14 cellular contexts compared by ENCODE assay signal in the genomic region with DNA sequence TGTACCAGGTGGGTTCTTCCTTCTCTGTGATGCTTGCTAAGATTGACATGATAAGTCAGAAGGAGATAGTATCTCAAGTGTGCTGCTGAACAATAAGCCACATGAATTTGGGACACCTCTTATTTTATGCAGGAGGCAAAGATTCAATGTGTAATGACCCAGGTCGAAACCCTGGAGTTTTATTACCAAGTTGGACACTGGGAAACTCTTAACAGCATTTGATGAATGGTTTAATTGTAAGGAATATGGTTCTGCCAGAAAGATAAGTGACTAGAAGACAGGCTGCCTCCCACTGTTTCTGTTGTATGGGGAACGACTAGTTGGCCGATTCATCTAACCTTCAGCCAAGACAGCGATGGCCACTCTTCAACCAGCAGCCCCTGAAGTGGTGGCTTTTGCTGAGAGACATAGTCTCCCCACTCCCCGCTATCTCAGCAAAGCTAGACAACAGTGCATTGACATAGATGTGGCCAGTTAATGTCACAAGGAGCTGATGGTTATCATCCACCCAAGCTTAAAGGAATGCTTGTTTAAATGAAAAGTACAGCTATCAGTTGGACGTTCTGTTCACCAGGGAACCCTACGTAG.
DNase-seq lines count a peak whose midpoint lies in the region; TF ChIP-seq lines count a peak whose summit lies in the region.
"Had no signal": no experiment of that assay in that cellular context is flagged by ENCODE, and none has a peak within 500 bp of the region (broad histone marks: within the 10 kb centered on the region; RNA-seq: fewer than 3 reads in every experiment).

No MANE protein-coding gene starts in this region.

- in situ Hi-C loops in GM13976 (cut with MboI; ENCODE audit: low sequenced_read_pairs, unreplicated experiment) = no loop called here

- H3K27ac Mint-ChIP-seq in activated naive CD4-positive, alpha-beta T cell treated with anti-CD3 and anti-CD28 coated beads for 36 hours = no peak overlapping the region
- H3K27ac Mint-ChIP-seq: B cell; CD4-positive, alpha-beta T cell had no signal

- CTCF ChIA-PET in activated naive CD4-positive, alpha-beta T cell treated with anti-CD3 and anti-CD28 coated beads for 36 hours (lab: Charles Lee) = interaction anchor here (0.6 kb wide), 1 partner anchor 376 kb away, joined by 5 read pairs; no protein-coding TSS in a partner anchor

- H3K4me3 Mint-ChIP-seq in activated naive CD4-positive, alpha-beta T cell treated with anti-CD3 and anti-CD28 coated beads for 36 hours = no peak overlapping the region
- H3K4me3 Mint-ChIP-seq: B cell; CD4-positive, alpha-beta T cell; H9 had no signal

- peak; percentile 10 to 95 (median 60) for DNase-seq in NCI-H1417 (lab: John Stamatoyannopoulos, UW)
- no peak for DNase-seq in NCI-H1417 treated with DMSO at 0.1 percent for 48 hours (lab: John Stamatoyannopoulos, UW)
- DNase-seq in OCI-M1 (lab: John Stamatoyannopoulos, UW) = peak; percentile 95
- DNase-seq in islet precursor cell = peak; percentile 57
- DNase-seq in SIG-M5 (lab: John Stamatoyannopoulos, UW) = no peak
- DNase-seq in EL = no peak
- DNase-seq in activated naive CD4-positive, alpha-beta T cell treated with anti-CD3 and anti-CD28 coated beads for 36 hours = no peak
- no peak for DNase-seq in GM13976 (ENCODE audit: low spot score)
- DNase-seq: CD4-positive, alpha-beta T cell; H9; NCI-H1048; NCI-H2107; NCI-H510A had no signal

- H3K9me3 Mint-ChIP-seq in activated naive CD4-positive, alpha-beta T cell treated with anti-CD3 and anti-CD28 coated beads for 36 hours = no peaks in the 10 kb centered on the region
- H3K9me3 Mint-ChIP-seq: CD4-positive, alpha-beta T cell; H9 had no signal

- H3K36me3 Mint-ChIP-seq in activated naive CD4-positive, alpha-beta T cell treated with anti-CD3 and anti-CD28 coated beads for 36 hours (ENCODE audit: low read depth) = peaks cover 28% of the 10 kb centered on the region

- no peak for TF ChIP-seq CTCF in GM13976 (IDR thresholded peaks at IDR 0.05; ENCODE audit: borderline replicate concordance, control extremely low read depth, extremely low read depth, insufficient read depth, missing control alignments)

- intact Hi-C loops in activated naive CD4-positive, alpha-beta T cell treated with anti-CD3 and anti-CD28 coated beads for 36 hours (cut with micrococcal nuclease) = no loop called here

- no peaks in the 10 kb centered on the region for H3K4me1 Mint-ChIP-seq in activated naive CD4-positive, alpha-beta T cell treated with anti-CD3 and anti-CD28 coated beads for 36 hours (ENCODE audit: low read depth)

- no peaks in the 10 kb centered on the region for H3K27me3 Mint-ChIP-seq in activated naive CD4-positive, alpha-beta T cell treated with anti-CD3 and anti-CD28 coated beads for 36 hours (ENCODE audit: low read depth)
- H3K27me3 Mint-ChIP-seq: B cell; CD4-positive, alpha-beta T cell had no signal

Comparison
In these comparisons a context has a peak if more than half of its experiments do, and no peak if none do; other contexts are left out.
1. DNase-seq: peak in NCI-H1417 (3 of 3), OCI-M1 (single experiment) and islet precursor cell (single experiment); none in NCI-H1417 treated with DMSO at 0.1 percent for 48 hours (single experiment), SIG-M5 (single experiment), EL (single experiment), activated naive CD4-positive, alpha-beta T cell treated with anti-CD3 and anti-CD28 coated beads for 36 hours (single experiment) and GM13976 (single experiment).